In genomic region chr22:50273781-50274180, GRCh38 we compare ENCODE assay signal across 9 cellular contexts. TPM values are rescaled to one million over a fixed set of nuclear protein-coding genes. Genes with fewer than 3 reads are reported as not detected.
A peak's percentile ranks its signal among the peaks of the same experiment; 100 is the strongest.
DNase-seq lines count a peak whose midpoint lies in the region; ATAC-seq and TF ChIP-seq lines count a peak whose summit lies in the region.
"Not testable (repeated sequence)": the region's sequence is repeated elsewhere in the genome, so short reads cannot be mapped to it uniquely, and the experiment has no call there.
"Had no signal": no experiment of that assay in that cellular context is flagged by ENCODE, and none has a peak within 500 bp of the region (broad histone marks: within the 10 kb centered on the region; RNA-seq: fewer than 3 reads in every experiment).

No MANE protein-coding gene starts in this region.

- H3K27ac ChIP-seq in BLaER1 = not testable (repeated sequence)
- H3K27ac ChIP-seq in HCT116 (ENCODE audit: low read depth, low read length) = peak overlapping the region; percentile 49
- peak overlapping the region in 37 of 59 donors; percentile 12 to 85 (median 57) for H3K27ac ChIP-seq in dorsolateral prefrontal cortex
- peak overlapping the region; percentile 61 for H3K27ac ChIP-seq in temporal lobe (ENCODE audit: low read depth, low read length)

- TF ChIP-seq POLR2A in HCT116 (IDR thresholded peaks at IDR 0.05; ENCODE audit: borderline replicate concordance, extremely low read depth, insufficient read depth, insufficient read length) = not testable (repeated sequence)

- H3K4me2 ChIP-seq in BLaER1 = peak overlapping the region; percentile 20; the same call in 1 of the 2 replicates
- H3K4me2 ChIP-seq in HCT116 (ENCODE audit: low read length) = not testable (repeated sequence)

- H3K4me3 Mint-ChIP-seq in T-helper 1 cell treated with Interleukin-12 subunit alpha and Interleukin-12 subunit beta and Interleukin-4 antibody, amounts not matched to agents 30 μg/mL and 1 μg/mL, for 36 hours = peak overlapping the region; percentile 47
- peak overlapping the region; percentile 44 for H3K4me3 Mint-ChIP-seq in activated naive CD4-positive, alpha-beta T cell treated with anti-CD3 and anti-CD28 coated beads, Interleukin-2, amount 50 U/mL, for 24 hours
- H3K4me3 Mint-ChIP-seq in MCF 10A (ENCODE audit: unreplicated experiment) (peak overlapping the region; percentile 31), nephron (peak overlapping the region in 2 of 3 experiments; percentile 56 to 59)

- not testable (repeated sequence) for H3K4me3 ChIP-seq in BLaER1; HCT116 (replicated peaks in 1 of 2; ENCODE audit: low read depth in 1 of 2, low read length in 2 of 2); dorsolateral prefrontal cortex

- H3K27ac Mint-ChIP-seq in T-helper 1 cell treated with Interleukin-12 subunit alpha and Interleukin-12 subunit beta and Interleukin-4 antibody, amounts not matched to agents 30 μg/mL and 1 μg/mL, for 36 hours; MCF 10A (ENCODE audit: low read depth, unreplicated experiment); nephron: not testable (repeated sequence)
- H3K27ac Mint-ChIP-seq in activated naive CD4-positive, alpha-beta T cell treated with anti-CD3 and anti-CD28 coated beads, Interleukin-2, amount 50 U/mL, for 24 hours = peak overlapping the region; percentile 72

- RAD21 ChIA-PET in HCT116 (lab: Charles Lee; ENCODE audit: low non-redundant PET in 1 of 2, low total read pairs in 2 of 2, uncharacterized antibody in 2 of 2, unreplicated experiment in 2 of 2) = not testable (repeated sequence)

- intact Hi-C loops in HCT116 (cut with micrococcal nuclease) = loop anchor here (1.0 kb wide), 2 partner anchors 54 to 69 kb away; partner anchors contain the start of gene DENND6B
- intact Hi-C loops in MCF 10A (cut with micrococcal nuclease) = loop anchor here (1.0 to 2.0 kb wide), 2 partner anchors 53 to 69 kb away; partner anchors contain the start of gene DENND6B
- intact Hi-C loops in dorsolateral prefrontal cortex (cut with DNase I) = loop anchor here (10.0 kb wide), 3 partner anchors 201 to 341 kb away; partner anchors contain the start of genes LMF2 (in 1 of the 2), NCAPH2 (in 1 of the 2) and SBF1 (in 1 of the 2)

- DNase-seq in HCT116 (ENCODE audit: low read depth, low spot score); MCF 10A (ENCODE audit: unreplicated experiment); dorsolateral prefrontal cortex: not testable (repeated sequence)

- not testable (repeated sequence) for H3K4me1 Mint-ChIP-seq in T-helper 1 cell treated with Interleukin-12 subunit alpha and Interleukin-12 subunit beta and Interleukin-4 antibody, amounts not matched to agents 30 μg/mL and 1 μg/mL, for 36 hours (ENCODE audit: low read depth); activated naive CD4-positive, alpha-beta T cell treated with anti-CD3 and anti-CD28 coated beads, Interleukin-2, amount 50 U/mL, for 24 hours; MCF 10A (ENCODE audit: insufficient read depth, unreplicated experiment); nephron

- not testable (repeated sequence) for TF ChIP-seq CTCF in HCT116 (IDR thresholded peaks at IDR 0.05 in 2 of 3, conservative IDR thresholded peaks at IDR 0.05 in 1 of 3; ENCODE audit: borderline replicate concordance in 1 of 3, insufficient read depth in 1 of 3, low read depth in 2 of 3, low read length in 2 of 3); MCF 10A (IDR thresholded peaks at IDR 0.05; ENCODE audit: unreplicated experiment); dorsolateral prefrontal cortex (IDR thresholded peaks at IDR 0.05 in 54 of 56, conservative IDR thresholded peaks at IDR 0.05 in 2 of 56; ENCODE audit: low read depth in 1 of 56, partially characterized antibody in 56 of 56); nephron (IDR thresholded peaks at IDR 0.05; ENCODE audit: unreplicated experiment in 3 of 3)

- not testable (repeated sequence) for TF ChIP-seq RAD21 in HCT116 (IDR thresholded peaks at IDR 0.05; ENCODE audit: low read depth)

- not testable (repeated sequence) for H3K9me3 ChIP-seq in BLaER1
- peaks cover 4 to 11% of the 10 kb centered on the region in 2 experiments; a peak in 2 of 4 replicates for H3K9me3 ChIP-seq in HCT116 (ENCODE audit: control insufficient read depth in 1 of 2, insufficient read depth in 1 of 2, low read depth in 1 of 2, low read length in 2 of 2)

- H3K27me3 Mint-ChIP-seq in T-helper 1 cell treated with Interleukin-12 subunit alpha and Interleukin-12 subunit beta and Interleukin-4 antibody, amounts not matched to agents 30 μg/mL and 1 μg/mL, for 36 hours (ENCODE audit: low read depth) = peaks cover 10% of the 10 kb centered on the region
- not testable (repeated sequence) for H3K27me3 Mint-ChIP-seq in activated naive CD4-positive, alpha-beta T cell treated with anti-CD3 and anti-CD28 coated beads, Interleukin-2, amount 50 U/mL, for 24 hours; MCF 10A (ENCODE audit: insufficient read depth, unreplicated experiment)
- peaks cover 13% of the 10 kb centered on the region for H3K27me3 Mint-ChIP-seq in nephron (ENCODE audit: low read depth)

- H3K9me3 Mint-ChIP-seq in T-helper 1 cell treated with Interleukin-12 subunit alpha and Interleukin-12 subunit beta and Interleukin-4 antibody, amounts not matched to agents 30 μg/mL and 1 μg/mL, for 36 hours; activated naive CD4-positive, alpha-beta T cell treated with anti-CD3 and anti-CD28 coated beads, Interleukin-2, amount 50 U/mL, for 24 hours; MCF 10A (ENCODE audit: unreplicated experiment); nephron: not testable (repeated sequence)

- POLR2A ChIA-PET in HCT116 (lab: Charles Lee) (interaction anchor here (1.4 kb wide), 1 partner anchor 32 kb away, joined by 3 read pairs; no protein-coding TSS in a partner anchor), MCF 10A (lab: Yijun Ruan, JAX) (interaction anchor here (3.4 kb wide), 2 partner anchors 22 to 32 kb away, joined by 10 to 15 read pairs; partner anchors contain the start of gene HDAC10)

- CTCF ChIA-PET in HCT116 (lab: Charles Lee) (interaction anchor here (0.8 kb wide), 1 partner anchor 13 kb away, joined by 3 read pairs; the partner anchor contains the start of gene MAPK12), MCF 10A (lab: Yijun Ruan, JAX) (interaction anchor here (0.7 to 5.4 kb wide), 7 partner anchors 10 to 169 kb away, joined by 3 to 38 read pairs (median 3); partner anchors contain the start of gene DENND6B)

- H2AFZ ChIP-seq in HCT116 (ENCODE audit: low read depth, low read length, poor library complexity, severe bottlenecking) = not testable (repeated sequence)

- ATAC-seq in HCT116 = not testable (repeated sequence)

- not testable (repeated sequence) for H3K9ac ChIP-seq in BLaER1; HCT116 (ENCODE audit: low read length)

- H4K20me1 ChIP-seq in BLaER1 = peaks cover 70% of the 10 kb centered on the region
- H4K20me1 ChIP-seq in HCT116 (ENCODE audit: insufficient read depth) = not testable (repeated sequence)

- H3K36me3 ChIP-seq in BLaER1 (peaks cover 46% of the 10 kb centered on the region), HCT116 (ENCODE audit: control insufficient read depth in 1 of 2, insufficient read depth in 2 of 2, low read length in 2 of 2) (peaks cover 13 to 39% of the 10 kb centered on the region in 2 experiments)

- not testable (repeated sequence) for H3K27me3 ChIP-seq in BLaER1; HCT116 (ENCODE audit: insufficient read depth, low read length)
- peaks cover 0 to 25% (median 0%) of the 10 kb centered on the region in 45 donors for H3K27me3 ChIP-seq in dorsolateral prefrontal cortex

- H3K79me2 ChIP-seq in HCT116 (ENCODE audit: insufficient read depth, low read length) = not testable (repeated sequence)

- BruUV-seq in HCT116 (replicated peaks; lab: Mats Ljungman, UMichigan); MCF 10A (replicated peaks; lab: Mats Ljungman, UMichigan): not testable (repeated sequence)

- H3K9me2 ChIP-seq in HCT116 (ENCODE audit: insufficient read depth) = not testable (repeated sequence)

- H3K36me3 Mint-ChIP-seq in T-helper 1 cell treated with Interleukin-12 subunit alpha and Interleukin-12 subunit beta and Interleukin-4 antibody, amounts not matched to agents 30 μg/mL and 1 μg/mL, for 36 hours (ENCODE audit: low read depth); activated naive CD4-positive, alpha-beta T cell treated with anti-CD3 and anti-CD28 coated beads, Interleukin-2, amount 50 U/mL, for 24 hours: not testable (repeated sequence)
- H3K36me3 Mint-ChIP-seq in MCF 10A (ENCODE audit: insufficient read depth, unreplicated experiment) (peaks cover 51% of the 10 kb centered on the region), nephron (ENCODE audit: low read depth) (peaks cover 32% of the 10 kb centered on the region)

- H3K4me1 ChIP-seq in BLaER1 (peaks cover 68% of the 10 kb centered on the region), HCT116 (ENCODE audit: control insufficient read depth in 1 of 2, insufficient read depth in 2 of 2, low read length in 2 of 2) (peaks cover 20 to 48% of the 10 kb centered on the region in 2 experiments)

RNA-seq across cellular contexts. Expression of gene MAPK11, which starts 3.6 kb away (rescaled TPM):
- 19.3 TPM for total RNA-seq in HCT116 (2021; ENCODE audit: unreplicated experiment)
- polyA plus RNA-seq in HCT116 (2012) = 15.7 and 17.2 TPM in 2 replicates
- 10.4 and 11.9 TPM in 2 replicates for total RNA-seq in MCF 10A (2022)
- total RNA-seq in dorsolateral prefrontal cortex = 10 to 100 TPM; 25.8 to 78.7 (median 55.8) TPM
- 16.0 TPM for total RNA-seq in temporal lobe
- polyA plus RNA-seq: CD14-positive monocyte had no signal

RNA-seq across cellular contexts. Expression of gene MAPK12, which starts 12.3 kb away (rescaled TPM):
- total RNA-seq in HCT116 (2021; ENCODE audit: unreplicated experiment) (86.7 TPM), MCF 10A (2022) (24.9 and 25.0 TPM in 2 replicates), dorsolateral prefrontal cortex (10 to 100 TPM; 21.8 to 70.3 (median 34.7) TPM), temporal lobe (11.6 TPM)
- 61.5 and 61.8 TPM in 2 replicates for polyA plus RNA-seq in HCT116 (2012)

RNA-seq across cellular contexts. Expression of gene HDAC10, which starts 22.7 kb away (rescaled TPM):
- total RNA-seq in HCT116 (2021; ENCODE audit: unreplicated experiment) (67.5 TPM), MCF 10A (2022) (27.5 and 29.2 TPM in 2 replicates), dorsolateral prefrontal cortex (10 to 100 TPM; 20.2 to 75.9 (median 39.0) TPM), temporal lobe (20.9 TPM)
- polyA plus RNA-seq in HCT116 (2012) = 45.5 and 52.0 TPM in 2 replicates

RNA-seq across cellular contexts. Expression of gene TUBGCP6, which starts 29.0 kb away (rescaled TPM):
- total RNA-seq in HCT116 (2021; ENCODE audit: unreplicated experiment) (38.6 TPM), MCF 10A (2022) (27.6 and 27.9 TPM in 2 replicates), dorsolateral prefrontal cortex (10 to 100 TPM; 40.5 to 94.4 (median 60.7) TPM), temporal lobe (29.3 TPM)
- polyA plus RNA-seq in HCT116 (2012) = 27.0 and 29.9 TPM in 2 replicates

RNA-seq across cellular contexts. Expression of gene PLXNB2, which starts 33.7 kb away (rescaled TPM):
- total RNA-seq in HCT116 (2021; ENCODE audit: unreplicated experiment) (236 TPM), MCF 10A (2022) (199 and 200 TPM in 2 replicates), dorsolateral prefrontal cortex (100 to 1,000 TPM in 7 of 120 experiments, 10 to 100 TPM in 113; 45.2 to 131 (median 74.5) TPM), temporal lobe (52.4 TPM)
- polyA plus RNA-seq in HCT116 (2012) = 192 and 208 TPM in 2 replicates
